29 cellular contexts compared by ENCODE assay signal in the genomic region with DNA sequence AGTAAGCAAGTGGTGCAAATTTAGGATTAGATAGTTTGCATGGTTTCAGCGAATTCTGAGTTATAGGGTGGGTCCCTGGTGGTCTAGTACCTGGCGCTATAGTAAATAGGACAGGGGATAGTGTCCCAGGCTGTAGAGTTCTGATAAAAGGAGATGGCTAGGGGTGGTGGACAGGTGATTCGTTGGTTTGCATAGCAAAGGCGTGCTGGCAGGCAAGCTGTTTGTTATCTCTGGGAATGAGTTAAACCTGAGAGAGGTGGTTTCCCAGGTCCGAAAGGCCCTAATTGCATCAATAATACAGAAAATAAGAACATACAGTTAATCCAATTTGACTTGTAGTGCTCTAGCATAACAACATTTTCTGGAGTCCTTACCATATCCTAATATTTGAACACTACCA.
"Had no signal": no experiment of that assay in that cellular context is flagged by ENCODE, and none has a peak within 500 bp of the region (broad histone marks: within the 10 kb centered on the region; RNA-seq: fewer than 3 reads in every experiment).

No MANE protein-coding gene starts in this region.

- H3K27ac ChIP-seq: left lung, ovary, prostate gland, skin epidermis, stomach, testis, thyroid gland, transverse colon, upper lobe of left lung, vagina had no signal

- H3K4me1 ChIP-seq: left lung, prostate gland, testis, thyroid gland, transverse colon, upper lobe of left lung, vagina had no signal

- H3K4me3 ChIP-seq: left lung, lung, ovary, prostate gland, skin epidermis, stomach, testis, thyroid gland, transverse colon, upper lobe of left lung, vagina had no signal

- H3K36me3 ChIP-seq: left lung, ovary, prostate gland, stomach, thyroid gland, transverse colon, upper lobe of left lung, vagina had no signal

- H3K36me3 Mint-ChIP-seq: immature natural killer cell; mesothelial cell of epicardium; natural killer cell treated with Interleukin-12 subunit alpha and Interleukin-12 subunit beta and Interleukin-15 and Interleukin-18, amount 100 ng/mL, for 72 hours had no signal

- H3K4me3 Mint-ChIP-seq: immature natural killer cell; mesothelial cell of epicardium; naive thymus-derived CD4-positive, alpha-beta T cell; natural killer cell treated with Interleukin-12 subunit alpha and Interleukin-12 subunit beta and Interleukin-15 and Interleukin-18, amount 100 ng/mL, for 72 hours; stimulated activated naive B cell treated with anti-CD40 and anti-IgM and Interleukin-4, amounts not matched to agents 10 μg/mL and 1 μg/mL and 100 μg/mL, for 72 hours had no signal

- H3K9me3 Mint-ChIP-seq: mesothelial cell of epicardium; natural killer cell treated with Interleukin-12 subunit alpha and Interleukin-12 subunit beta and Interleukin-15 and Interleukin-18, amount 100 ng/mL, for 72 hours; stimulated activated naive B cell treated with anti-CD40 and anti-IgM and Interleukin-4, amounts not matched to agents 10 μg/mL and 1 μg/mL and 100 μg/mL, for 72 hours had no signal

- H3K4me1 Mint-ChIP-seq: immature natural killer cell; mesothelial cell of epicardium; stimulated activated naive B cell treated with anti-CD40 and anti-IgM and Interleukin-4, amounts not matched to agents 10 μg/mL and 1 μg/mL and 100 μg/mL, for 72 hours had no signal

- FAIRE-seq: islet of Langerhans, kidney had no signal

- ATAC-seq: left colon; left lung; naive thymus-derived CD4-positive, alpha-beta T cell; natural killer cell treated with Interleukin-12 subunit alpha and Interleukin-12 subunit beta and Interleukin-15 and Interleukin-18, amount 100 ng/mL, for 72 hours; right cardiac atrium; sciatic nerve; stimulated activated naive B cell treated with anti-CD40 and anti-IgM and Interleukin-4, amounts not matched to agents 10 μg/mL and 1 μg/mL and 100 μg/mL, for 72 hours; stimulated activated naive CD8-positive, alpha-beta T cell treated with anti-CD3 and anti-CD28 coated beads, Interleukin-15, Interleukin-2, amounts not matched to agents 100 U/mL and 50 U/mL, for 24 hours had no signal

- H3K27me3 ChIP-seq: ovary, testis, vagina had no signal

- H3K9me3 ChIP-seq: left lung, ovary, prostate gland, stomach, testis, thyroid gland, transverse colon, upper lobe of left lung, vagina had no signal

- H3K27ac Mint-ChIP-seq: immature natural killer cell; mesothelial cell of epicardium; naive thymus-derived CD4-positive, alpha-beta T cell; natural killer cell treated with Interleukin-12 subunit alpha and Interleukin-12 subunit beta and Interleukin-15 and Interleukin-18, amount 100 ng/mL, for 72 hours; stimulated activated naive B cell treated with anti-CD40 and anti-IgM and Interleukin-4, amounts not matched to agents 10 μg/mL and 1 μg/mL and 100 μg/mL, for 72 hours had no signal

- DNase-seq: hypothalamus; immature natural killer cell; kidney; left colon; left lung; mesendoderm; naive thymus-derived CD4-positive, alpha-beta T cell; ovary; retina; right cardiac atrium; stimulated activated CD4-positive, alpha-beta T cell treated with anti-CD3 and anti-CD28 coated beads, Interleukin-12 subunit alpha, Interleukin-12 subunit beta, amount 100 ng/mL, for 4 hours; stimulated activated CD4-positive, alpha-beta T cell treated with anti-CD3 and anti-CD28 coated beads, Interleukin-15, amount 100 ng/mL, for 24 hours; stimulated activated CD4-positive, alpha-beta T cell treated with anti-CD3 and anti-CD28 coated beads, Interleukin-2, amount 100 ng/mL, for 24 hours; stimulated activated CD4-positive, alpha-beta T cell treated with anti-CD3 and anti-CD28 coated beads, Interleukin-4, amount 100 ng/mL, for 1 hour; stimulated activated naive B cell treated with anti-CD40 and anti-IgM and Interleukin-4, amounts not matched to agents 10 μg/mL and 1 μg/mL and 100 μg/mL, for 72 hours; stimulated activated naive CD8-positive, alpha-beta T cell treated with anti-CD3 and anti-CD28 coated beads, Interleukin-15, Interleukin-2, amounts not matched to agents 100 U/mL and 50 U/mL, for 24 hours; stomach; testis; thyroid gland; transverse colon; upper lobe of left lung had no signal
